ENCODE assay signal across 12 cellular contexts in genomic region chr5:42894057-42894456, GRCh38.
DNase-seq lines count a peak whose midpoint lies in the region; ATAC-seq and TF ChIP-seq lines count a peak whose summit lies in the region.
"Had no signal": no experiment of that assay in that cellular context is flagged by ENCODE, and none has a peak within 500 bp of the region (broad histone marks: within the 10 kb centered on the region; RNA-seq: fewer than 3 reads in every experiment).

No MANE protein-coding gene starts in this region.

- H3K27me3 Mint-ChIP-seq in naive thymus-derived CD8-positive, alpha-beta T cell: peaks cover 0 to 8% (median 3%) of the 10 kb centered on the region in 5 donors

- POLR2A ChIA-PET in naive thymus-derived CD8-positive, alpha-beta T cell (lab: Charles Lee): interaction anchor here (0.6 kb wide), 1 partner anchor 126 kb away, joined by 3 read pairs; no protein-coding TSS in a partner anchor

- H3K4me3 ChIP-seq in BE2C (ENCODE audit: low read depth, low read length): peak overlapping the region; percentile 19

- no peaks in the 10 kb centered on the region for H3K9me3 Mint-ChIP-seq in naive thymus-derived CD8-positive, alpha-beta T cell
- H3K9me3 Mint-ChIP-seq: natural killer cell treated with Interleukin-12 subunit alpha and Interleukin-12 subunit beta and Interleukin-15 and Interleukin-18, amount 100 ng/mL, for 72 hours had no signal

- H3K4me3 Mint-ChIP-seq in naive thymus-derived CD8-positive, alpha-beta T cell: no peak overlapping the region
- H3K4me3 Mint-ChIP-seq: natural killer cell treated with Interleukin-12 subunit alpha and Interleukin-12 subunit beta and Interleukin-15 and Interleukin-18, amount 100 ng/mL, for 72 hours had no signal

- no peaks in the 10 kb centered on the region for H3K36me3 Mint-ChIP-seq in naive thymus-derived CD8-positive, alpha-beta T cell
- H3K36me3 Mint-ChIP-seq: natural killer cell treated with Interleukin-12 subunit alpha and Interleukin-12 subunit beta and Interleukin-15 and Interleukin-18, amount 100 ng/mL, for 72 hours had no signal

- TF ChIP-seq CTCF in BE2C (IDR thresholded peaks at IDR 0.05; ENCODE audit: low read depth, low read length): peak; percentile 60

- no peaks in the 10 kb centered on the region for H3K36me3 ChIP-seq in BE2C

- H3K4me1 Mint-ChIP-seq in naive thymus-derived CD8-positive, alpha-beta T cell: no peaks in the 10 kb centered on the region

- H3K4me1 ChIP-seq in BE2C: no peaks in the 10 kb centered on the region

- DNase-seq in BE2C: peak; percentile 58
- peak; percentile 10 for DNase-seq in LHCN-M2 (ENCODE audit: low read depth)
- peak; percentile 62 for DNase-seq in ecto neural progenitor cell (ENCODE audit: low spot score)
- DNase-seq in left lobe of liver (ENCODE audit: low spot score): no peak
- no peak for DNase-seq in DMS79 treated with DMSO at 0.1 percent for 48 hours (lab: John Stamatoyannopoulos, UW)
- DNase-seq in SW480 (ENCODE audit: low spot score): no peak
- no peak for DNase-seq in naive thymus-derived CD8-positive, alpha-beta T cell
- no peak for DNase-seq in NCI-H1092 (lab: John Stamatoyannopoulos, UW)
- DNase-seq: activated T-cell treated with anti-CD3 and anti-CD28 coated beads, Interleukin-2, amount 50 U/mL, for 48 hours; COR-L47; stimulated activated CD4-positive, alpha-beta T cell treated with anti-CD3 and anti-CD28 coated beads, Interleukin-1b, Interleukin-23, amount 100 ng/mL, for 48 hours had no signal

- peak; percentile 34 for ATAC-seq in left lobe of liver
- ATAC-seq in naive thymus-derived CD8-positive, alpha-beta T cell: no peak
- ATAC-seq: natural killer cell treated with Interleukin-12 subunit alpha and Interleukin-12 subunit beta and Interleukin-15 and Interleukin-18, amount 100 ng/mL, for 72 hours had no signal

- no peaks in the 10 kb centered on the region for H3K9me3 ChIP-seq in BE2C

- H3K27me3 ChIP-seq in BE2C: peaks cover 13% of the 10 kb centered on the region

- H3K27ac Mint-ChIP-seq in naive thymus-derived CD8-positive, alpha-beta T cell: no peak overlapping the region
- H3K27ac Mint-ChIP-seq: natural killer cell treated with Interleukin-12 subunit alpha and Interleukin-12 subunit beta and Interleukin-15 and Interleukin-18, amount 100 ng/mL, for 72 hours had no signal

Comparison
In these comparisons a context has a peak if more than half of its experiments do, and no peak if none do; other contexts are left out.
1. DNase-seq: peak in BE2C (single experiment), LHCN-M2 (single experiment) and ecto neural progenitor cell (single experiment); none in left lobe of liver (single experiment), DMS79 treated with DMSO at 0.1 percent for 48 hours (single experiment), SW480 (single experiment), naive thymus-derived CD8-positive, alpha-beta T cell (0 of 10) and NCI-H1092 (single experiment).